In genomic region chr7:73420016-73420415, GRCh38 we compare ENCODE assay signal across 8 cellular contexts. TPM values are rescaled to one million over a fixed set of nuclear protein-coding genes. Genes with fewer than 3 reads are reported as not detected.
A peak's percentile ranks its signal among the peaks of the same experiment; 100 is the strongest.
DNase-seq lines count a peak whose midpoint lies in the region; ATAC-seq, FAIRE-seq and TF ChIP-seq lines count a peak whose summit lies in the region.
"Not testable (repeated sequence)": the region's sequence is repeated elsewhere in the genome, so short reads cannot be mapped to it uniquely, and the experiment has no call there.

No MANE protein-coding gene starts in this region.

- H3K27ac ChIP-seq in astrocyte (ENCODE audit: low read depth, low read length); trophoblast cell (ENCODE audit: low read depth, low read length): not testable (repeated sequence)

- H3K27me3 ChIP-seq in astrocyte (ENCODE audit: insufficient read depth, low read length); trophoblast cell (ENCODE audit: insufficient read depth, low read length): not testable (repeated sequence)

- H3K14ac ChIP-seq in trophoblast cell (ENCODE audit: low read length) = not testable (repeated sequence)

- no CpG with 5 or more reads among the region's 8 CpGs for WGBS in trophoblast cell (ENCODE audit: extremely low coverage, insufficient coverage, insufficient read length)

- not testable (repeated sequence) for TF ChIP-seq CTCF in astrocyte (IDR thresholded peaks at IDR 0.05; ENCODE audit: insufficient read depth, low read depth, low read length); endothelial cell (IDR thresholded peaks at IDR 0.05; ENCODE audit: unreplicated experiment)

- not testable (repeated sequence) for H3K23ac ChIP-seq in trophoblast cell (ENCODE audit: low read length)

- not testable (repeated sequence) for H3K79me2 ChIP-seq in astrocyte (ENCODE audit: insufficient read depth, low read length); trophoblast cell (ENCODE audit: control insufficient read depth, insufficient read depth, low read length, poor library complexity)

- not testable (repeated sequence) for H2BK12ac ChIP-seq in trophoblast cell (ENCODE audit: low read length)

- DNase-seq in COLO668 (lab: John Stamatoyannopoulos, UW; ENCODE audit: unreplicated experiment) (peak; percentile 75), HT1080 (ENCODE audit: low read depth) (peak; percentile 63), NCI-H2081 (lab: John Stamatoyannopoulos, UW) (peak; percentile 29 to 63), OCI-M1 (lab: John Stamatoyannopoulos, UW) (peak; percentile 32), astrocyte (ENCODE audit: low read depth) (peak; percentile 16), left colon (peak; percentile 48 to 66)
- DNase-seq in endothelial cell (ENCODE audit: low spot score); trophoblast cell: not testable (repeated sequence)

- not testable (repeated sequence) for H3K27ac Mint-ChIP-seq in astrocyte (ENCODE audit: unreplicated experiment)
- peak overlapping the region; percentile 61 for H3K27ac Mint-ChIP-seq in endothelial cell (ENCODE audit: unreplicated experiment)

- not testable (repeated sequence) for H2BK120ac ChIP-seq in trophoblast cell (ENCODE audit: insufficient read depth, low read length, poor library complexity)

- not testable (repeated sequence) for H3K36me3 Mint-ChIP-seq in astrocyte (ENCODE audit: low read depth, unreplicated experiment); endothelial cell (ENCODE audit: low read depth, unreplicated experiment)

- peak overlapping the region; percentile 19 for H3K4me2 ChIP-seq in astrocyte (ENCODE audit: low read length)
- not testable (repeated sequence) for H3K4me2 ChIP-seq in trophoblast cell (ENCODE audit: low read length)

- H2AFZ ChIP-seq in astrocyte (ENCODE audit: low read depth, low read length) = peak overlapping the region; percentile 47
- not testable (repeated sequence) for H2AFZ ChIP-seq in trophoblast cell (ENCODE audit: insufficient read depth, low read length, poor library complexity)

- intact Hi-C loops in left colon (cut with DNase I, micrococcal nuclease) = not testable (repeated sequence)

- H3K4me3 Mint-ChIP-seq in astrocyte (ENCODE audit: unreplicated experiment) = not testable (repeated sequence)
- peak overlapping the region; percentile 17 for H3K4me3 Mint-ChIP-seq in endothelial cell (ENCODE audit: unreplicated experiment)

- H3K9ac ChIP-seq in astrocyte (ENCODE audit: low read length); trophoblast cell (ENCODE audit: low read length): not testable (repeated sequence)

- H3K18ac ChIP-seq in trophoblast cell (ENCODE audit: low read length) = not testable (repeated sequence)

- H4K20me1 ChIP-seq in astrocyte (ENCODE audit: insufficient read depth, low read length) = not testable (repeated sequence)

- H3K27me3 Mint-ChIP-seq in astrocyte (ENCODE audit: low read depth, unreplicated experiment); endothelial cell (ENCODE audit: unreplicated experiment): not testable (repeated sequence)

- not testable (repeated sequence) for H3K4ac ChIP-seq in trophoblast cell (ENCODE audit: low read depth, low read length)

- ATAC-seq in left colon = peak; percentile 92

- FAIRE-seq in astrocyte (lab: Jason Lieb, UNC) = not testable (repeated sequence)

- not testable (repeated sequence) for H3K79me1 ChIP-seq in trophoblast cell (ENCODE audit: low read length)

- H3K36me3 ChIP-seq in astrocyte (ENCODE audit: insufficient read depth, low read length); trophoblast cell (ENCODE audit: control insufficient read depth in 1 of 2, insufficient read depth in 2 of 2, low read length in 2 of 2): not testable (repeated sequence)

- not testable (repeated sequence) for H3K4me3 ChIP-seq in astrocyte (ENCODE audit: insufficient read depth, low read depth, low read length); trophoblast cell (ENCODE audit: low read depth, low read length)

- not testable (repeated sequence) for H2AK5ac ChIP-seq in trophoblast cell (ENCODE audit: low read length)

- H3K9me3 Mint-ChIP-seq in astrocyte (ENCODE audit: unreplicated experiment); endothelial cell (ENCODE audit: unreplicated experiment): not testable (repeated sequence)

- H3K4me1 ChIP-seq in astrocyte (ENCODE audit: insufficient read depth, low read length); trophoblast cell (ENCODE audit: control insufficient read depth in 1 of 2, insufficient read depth in 2 of 2, low read length in 2 of 2): not testable (repeated sequence)

- H3K4me1 Mint-ChIP-seq in astrocyte (ENCODE audit: low read depth, unreplicated experiment) = not testable (repeated sequence)
- peaks cover 17% of the 10 kb centered on the region for H3K4me1 Mint-ChIP-seq in endothelial cell (ENCODE audit: unreplicated experiment)

- H3K9me3 ChIP-seq in astrocyte (ENCODE audit: insufficient read depth, low read depth, low read length); trophoblast cell (ENCODE audit: insufficient read depth, low read depth, low read length): not testable (repeated sequence)

- peak overlapping the region; percentile 36 for H4K12ac ChIP-seq in trophoblast cell (ENCODE audit: low read depth, low read length)

- not testable (repeated sequence) for H2BK5ac ChIP-seq in trophoblast cell (ENCODE audit: low read depth, low read length, poor library complexity)

- not testable (repeated sequence) for H4K91ac ChIP-seq in trophoblast cell (ENCODE audit: low read depth, low read length)

- not testable (repeated sequence) for H4K8ac ChIP-seq in trophoblast cell (ENCODE audit: low read depth, low read length)

RNA-seq across cellular contexts. Expression of gene FZD9, which starts 13.6 kb away (rescaled TPM):
- total RNA-seq in HT1080 (2014; rRNA removed; shearing (Covaris generic)) = 0.10 TPM in 1 of 2 replicates, not detected in the other
- 0.12 and 0.34 TPM in 2 replicates for polyA plus RNA-seq in HT1080 (2015; cell fraction: cytosol; rRNA removed)
- polyA plus RNA-seq in HT1080 (2015; cell fraction: nucleus; rRNA removed) = 0.06 TPM in 1 of 2 replicates, not detected in the other
- total RNA-seq in astrocyte (1.5 and 1.7 TPM in 2 replicates), endothelial cell (ENCODE audit: unreplicated experiment) (2.5 TPM), left colon (under 1 TPM; 0.12 to 0.25 TPM)
- 0.07 TPM in 2 replicates for polyA plus RNA-seq in trophoblast cell (2013)
